1 cellular context compared by ENCODE assay signal in the genomic region with DNA sequence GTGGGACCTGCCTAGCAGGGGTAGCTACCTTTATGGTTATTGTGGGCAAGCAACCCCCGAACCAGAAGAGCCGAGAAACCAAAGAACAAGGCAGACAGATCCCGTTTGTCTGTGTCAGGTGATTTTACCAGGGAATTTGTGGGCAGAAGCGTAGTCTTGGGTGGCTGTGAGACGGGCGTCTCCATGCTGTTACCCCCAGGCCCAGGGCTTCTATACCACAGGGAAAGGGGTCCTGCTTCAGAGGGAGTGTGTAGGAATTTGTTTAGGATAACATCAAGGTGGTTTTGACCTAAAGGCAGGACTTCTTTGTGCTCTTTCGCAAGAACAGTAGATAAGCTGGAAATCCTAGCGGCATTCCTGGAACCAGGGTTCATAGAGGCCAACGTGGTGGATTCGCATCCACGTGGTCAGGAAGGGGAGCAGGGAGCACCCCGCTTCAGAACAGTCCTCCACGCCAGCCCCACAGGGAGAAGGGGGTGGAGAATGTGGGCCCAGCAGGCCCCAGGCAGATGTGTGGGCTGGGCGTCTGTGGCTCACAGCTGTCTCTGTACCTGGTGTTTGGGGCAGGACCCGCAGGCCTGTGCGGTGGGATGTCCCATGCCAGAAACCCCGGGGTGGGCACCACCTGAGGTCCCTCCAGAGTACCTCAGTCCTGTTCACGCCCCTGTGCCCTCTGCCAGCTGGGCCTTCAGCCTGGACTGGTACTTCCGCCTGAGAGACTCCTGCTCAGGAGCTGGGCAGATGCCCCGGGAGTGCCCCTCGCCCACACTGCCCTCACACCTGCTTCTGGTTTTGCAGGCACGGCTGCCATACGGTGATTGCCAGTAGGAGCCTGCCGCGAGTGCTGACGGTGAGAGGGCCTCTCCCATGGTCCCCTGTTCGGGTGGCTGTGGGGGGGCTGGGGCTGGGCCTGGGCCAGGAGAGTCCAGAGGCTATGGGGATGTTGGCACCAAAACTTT.
TF ChIP-seq lines count a peak whose summit lies in the region.

No MANE protein-coding gene starts in this region.

TF ChIP-seq in HepG2, 621 proteins besides CTCF, POLR2A, EP300 and RAD21 (continued from another document and continues in another):
- TF ChIP-seq, protein P1, sequence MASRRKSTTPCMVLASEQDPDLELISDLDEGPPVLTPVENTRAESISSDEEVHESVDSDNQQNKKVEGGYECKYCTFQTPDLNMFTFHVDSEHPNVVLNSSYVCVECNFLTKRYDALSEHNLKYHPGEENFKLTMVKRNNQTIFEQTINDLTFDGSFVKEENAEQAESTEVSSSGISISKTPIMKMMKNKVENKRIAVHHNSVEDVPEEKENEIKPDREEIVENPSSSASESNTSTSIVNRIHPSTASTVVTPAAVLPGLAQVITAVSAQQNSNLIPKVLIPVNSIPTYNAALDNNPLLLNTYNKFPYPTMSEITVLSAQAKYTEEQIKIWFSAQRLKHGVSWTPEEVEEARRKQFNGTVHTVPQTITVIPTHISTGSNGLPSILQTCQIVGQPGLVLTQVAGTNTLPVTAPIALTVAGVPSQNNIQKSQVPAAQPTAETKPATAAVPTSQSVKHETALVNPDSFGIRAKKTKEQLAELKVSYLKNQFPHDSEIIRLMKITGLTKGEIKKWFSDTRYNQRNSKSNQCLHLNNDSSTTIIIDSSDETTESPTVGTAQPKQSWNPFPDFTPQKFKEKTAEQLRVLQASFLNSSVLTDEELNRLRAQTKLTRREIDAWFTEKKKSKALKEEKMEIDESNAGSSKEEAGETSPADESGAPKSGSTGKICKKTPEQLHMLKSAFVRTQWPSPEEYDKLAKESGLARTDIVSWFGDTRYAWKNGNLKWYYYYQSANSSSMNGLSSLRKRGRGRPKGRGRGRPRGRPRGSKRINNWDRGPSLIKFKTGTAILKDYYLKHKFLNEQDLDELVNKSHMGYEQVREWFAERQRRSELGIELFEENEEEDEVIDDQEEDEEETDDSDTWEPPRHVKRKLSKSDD (CRISPR knock-in tag; IDR thresholded peaks at IDR 0.05; ENCODE audit: low read depth): peak; percentile 63; the same call in 1 of the 2 replicates
- TF ChIP-seq ZNF644 (CRISPR knock-in tag; IDR thresholded peaks at IDR 0.05; ENCODE audit: low read depth): peak; percentile 52; the same call in 1 of the 2 replicates
- TF ChIP-seq ZNF619 (CRISPR knock-in tag; IDR thresholded peaks at IDR 0.05): peak; percentile 84
- no peak for TF ChIP-seq ZNF367 (CRISPR knock-in tag; IDR thresholded peaks at IDR 0.05; ENCODE audit: borderline replicate concordance)
- TF ChIP-seq GATA4 (IDR thresholded peaks at IDR 0.05; ENCODE audit: borderline replicate concordance, low read depth): peak; percentile 89
- peak; percentile 84; the same call in 1 of the 2 replicates for TF ChIP-seq ZSCAN29 (CRISPR knock-in tag; conservative IDR thresholded peaks at IDR 0.05)
- TF ChIP-seq, protein P2, sequence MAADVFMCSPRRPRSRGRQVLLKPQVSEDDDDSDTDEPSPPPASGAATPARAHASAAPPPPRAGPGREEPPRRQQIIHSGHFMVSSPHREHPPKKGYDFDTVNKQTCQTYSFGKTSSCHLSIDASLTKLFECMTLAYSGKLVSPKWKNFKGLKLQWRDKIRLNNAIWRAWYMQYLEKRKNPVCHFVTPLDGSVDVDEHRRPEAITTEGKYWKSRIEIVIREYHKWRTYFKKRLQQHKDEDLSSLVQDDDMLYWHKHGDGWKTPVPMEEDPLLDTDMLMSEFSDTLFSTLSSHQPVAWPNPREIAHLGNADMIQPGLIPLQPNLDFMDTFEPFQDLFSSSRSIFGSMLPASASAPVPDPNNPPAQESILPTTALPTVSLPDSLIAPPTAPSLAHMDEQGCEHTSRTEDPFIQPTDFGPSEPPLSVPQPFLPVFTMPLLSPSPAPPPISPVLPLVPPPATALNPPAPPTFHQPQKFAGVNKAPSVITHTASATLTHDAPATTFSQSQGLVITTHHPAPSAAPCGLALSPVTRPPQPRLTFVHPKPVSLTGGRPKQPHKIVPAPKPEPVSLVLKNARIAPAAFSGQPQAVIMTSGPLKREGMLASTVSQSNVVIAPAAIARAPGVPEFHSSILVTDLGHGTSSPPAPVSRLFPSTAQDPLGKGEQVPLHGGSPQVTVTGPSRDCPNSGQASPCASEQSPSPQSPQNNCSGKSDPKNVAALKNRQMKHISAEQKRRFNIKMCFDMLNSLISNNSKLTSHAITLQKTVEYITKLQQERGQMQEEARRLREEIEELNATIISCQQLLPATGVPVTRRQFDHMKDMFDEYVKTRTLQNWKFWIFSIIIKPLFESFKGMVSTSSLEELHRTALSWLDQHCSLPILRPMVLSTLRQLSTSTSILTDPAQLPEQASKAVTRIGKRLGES (CRISPR knock-in tag; IDR thresholded peaks at IDR 0.05; ENCODE audit: borderline replicate concordance): no peak
- TF ChIP-seq, protein P3, sequence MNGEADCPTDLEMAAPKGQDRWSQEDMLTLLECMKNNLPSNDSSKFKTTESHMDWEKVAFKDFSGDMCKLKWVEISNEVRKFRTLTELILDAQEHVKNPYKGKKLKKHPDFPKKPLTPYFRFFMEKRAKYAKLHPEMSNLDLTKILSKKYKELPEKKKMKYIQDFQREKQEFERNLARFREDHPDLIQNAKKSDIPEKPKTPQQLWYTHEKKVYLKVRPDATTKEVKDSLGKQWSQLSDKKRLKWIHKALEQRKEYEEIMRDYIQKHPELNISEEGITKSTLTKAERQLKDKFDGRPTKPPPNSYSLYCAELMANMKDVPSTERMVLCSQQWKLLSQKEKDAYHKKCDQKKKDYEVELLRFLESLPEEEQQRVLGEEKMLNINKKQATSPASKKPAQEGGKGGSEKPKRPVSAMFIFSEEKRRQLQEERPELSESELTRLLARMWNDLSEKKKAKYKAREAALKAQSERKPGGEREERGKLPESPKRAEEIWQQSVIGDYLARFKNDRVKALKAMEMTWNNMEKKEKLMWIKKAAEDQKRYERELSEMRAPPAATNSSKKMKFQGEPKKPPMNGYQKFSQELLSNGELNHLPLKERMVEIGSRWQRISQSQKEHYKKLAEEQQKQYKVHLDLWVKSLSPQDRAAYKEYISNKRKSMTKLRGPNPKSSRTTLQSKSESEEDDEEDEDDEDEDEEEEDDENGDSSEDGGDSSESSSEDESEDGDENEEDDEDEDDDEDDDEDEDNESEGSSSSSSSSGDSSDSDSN (CRISPR knock-in tag; IDR thresholded peaks at IDR 0.05): peak; percentile 57
- TF ChIP-seq AKAP8 (CRISPR knock-in tag; IDR thresholded peaks at IDR 0.05): peak; percentile 84; the same call in 1 of the 2 replicates
- TF ChIP-seq ETV6 (CRISPR knock-in tag; conservative IDR thresholded peaks at IDR 0.05): peak; percentile 93
- TF ChIP-seq SPEN (CRISPR knock-in tag; IDR thresholded peaks at IDR 0.05; ENCODE audit: low read depth): peak; percentile 43; the same call in 1 of the 2 replicates
- TF ChIP-seq, protein P4, sequence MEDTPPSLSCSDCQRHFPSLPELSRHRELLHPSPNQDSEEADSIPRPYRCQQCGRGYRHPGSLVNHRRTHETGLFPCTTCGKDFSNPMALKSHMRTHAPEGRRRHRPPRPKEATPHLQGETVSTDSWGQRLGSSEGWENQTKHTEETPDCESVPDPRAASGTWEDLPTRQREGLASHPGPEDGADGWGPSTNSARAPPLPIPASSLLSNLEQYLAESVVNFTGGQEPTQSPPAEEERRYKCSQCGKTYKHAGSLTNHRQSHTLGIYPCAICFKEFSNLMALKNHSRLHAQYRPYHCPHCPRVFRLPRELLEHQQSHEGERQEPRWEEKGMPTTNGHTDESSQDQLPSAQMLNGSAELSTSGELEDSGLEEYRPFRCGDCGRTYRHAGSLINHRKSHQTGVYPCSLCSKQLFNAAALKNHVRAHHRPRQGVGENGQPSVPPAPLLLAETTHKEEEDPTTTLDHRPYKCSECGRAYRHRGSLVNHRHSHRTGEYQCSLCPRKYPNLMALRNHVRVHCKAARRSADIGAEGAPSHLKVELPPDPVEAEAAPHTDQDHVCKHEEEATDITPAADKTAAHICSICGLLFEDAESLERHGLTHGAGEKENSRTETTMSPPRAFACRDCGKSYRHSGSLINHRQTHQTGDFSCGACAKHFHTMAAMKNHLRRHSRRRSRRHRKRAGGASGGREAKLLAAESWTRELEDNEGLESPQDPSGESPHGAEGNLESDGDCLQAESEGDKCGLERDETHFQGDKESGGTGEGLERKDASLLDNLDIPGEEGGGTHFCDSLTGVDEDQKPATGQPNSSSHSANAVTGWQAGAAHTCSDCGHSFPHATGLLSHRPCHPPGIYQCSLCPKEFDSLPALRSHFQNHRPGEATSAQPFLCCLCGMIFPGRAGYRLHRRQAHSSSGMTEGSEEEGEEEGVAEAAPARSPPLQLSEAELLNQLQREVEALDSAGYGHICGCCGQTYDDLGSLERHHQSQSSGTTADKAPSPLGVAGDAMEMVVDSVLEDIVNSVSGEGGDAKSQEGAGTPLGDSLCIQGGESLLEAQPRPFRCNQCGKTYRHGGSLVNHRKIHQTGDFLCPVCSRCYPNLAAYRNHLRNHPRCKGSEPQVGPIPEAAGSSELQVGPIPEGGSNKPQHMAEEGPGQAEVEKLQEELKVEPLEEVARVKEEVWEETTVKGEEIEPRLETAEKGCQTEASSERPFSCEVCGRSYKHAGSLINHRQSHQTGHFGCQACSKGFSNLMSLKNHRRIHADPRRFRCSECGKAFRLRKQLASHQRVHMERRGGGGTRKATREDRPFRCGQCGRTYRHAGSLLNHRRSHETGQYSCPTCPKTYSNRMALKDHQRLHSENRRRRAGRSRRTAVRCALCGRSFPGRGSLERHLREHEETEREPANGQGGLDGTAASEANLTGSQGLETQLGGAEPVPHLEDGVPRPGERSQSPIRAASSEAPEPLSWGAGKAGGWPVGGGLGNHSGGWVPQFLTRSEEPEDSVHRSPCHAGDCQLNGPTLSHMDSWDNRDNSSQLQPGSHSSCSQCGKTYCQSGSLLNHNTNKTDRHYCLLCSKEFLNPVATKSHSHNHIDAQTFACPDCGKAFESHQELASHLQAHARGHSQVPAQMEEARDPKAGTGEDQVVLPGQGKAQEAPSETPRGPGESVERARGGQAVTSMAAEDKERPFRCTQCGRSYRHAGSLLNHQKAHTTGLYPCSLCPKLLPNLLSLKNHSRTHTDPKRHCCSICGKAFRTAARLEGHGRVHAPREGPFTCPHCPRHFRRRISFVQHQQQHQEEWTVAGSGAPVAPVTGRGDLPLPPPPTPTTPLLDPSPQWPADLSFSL (CRISPR knock-in tag; IDR thresholded peaks at IDR 0.05): no peak
- TF ChIP-seq PPARG (CRISPR knock-in tag; conservative IDR thresholded peaks at IDR 0.05): peak; percentile 75
- peak; percentile 90 for TF ChIP-seq ZSCAN9 (CRISPR knock-in tag; IDR thresholded peaks at IDR 0.05; ENCODE audit: borderline replicate concordance)
- TF ChIP-seq CBX5 (CRISPR knock-in tag; IDR thresholded peaks at IDR 0.05; ENCODE audit: borderline replicate concordance): peak; percentile 89; the same call in 1 of the 2 replicates
- TF ChIP-seq, protein P5, sequence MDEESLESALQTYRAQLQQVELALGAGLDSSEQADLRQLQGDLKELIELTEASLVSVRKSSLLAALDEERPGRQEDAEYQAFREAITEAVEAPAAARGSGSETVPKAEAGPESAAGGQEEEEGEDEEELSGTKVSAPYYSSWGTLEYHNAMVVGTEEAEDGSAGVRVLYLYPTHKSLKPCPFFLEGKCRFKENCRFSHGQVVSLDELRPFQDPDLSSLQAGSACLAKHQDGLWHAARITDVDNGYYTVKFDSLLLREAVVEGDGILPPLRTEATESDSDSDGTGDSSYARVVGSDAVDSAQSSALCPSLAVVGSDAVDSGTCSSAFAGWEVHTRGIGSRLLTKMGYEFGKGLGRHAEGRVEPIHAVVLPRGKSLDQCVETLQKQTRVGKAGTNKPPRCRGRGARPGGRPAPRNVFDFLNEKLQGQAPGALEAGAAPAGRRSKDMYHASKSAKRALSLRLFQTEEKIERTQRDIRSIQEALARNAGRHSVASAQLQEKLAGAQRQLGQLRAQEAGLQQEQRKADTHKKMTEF (CRISPR knock-in tag; IDR thresholded peaks at IDR 0.05): peak; percentile 94
- TF ChIP-seq, protein P6, sequence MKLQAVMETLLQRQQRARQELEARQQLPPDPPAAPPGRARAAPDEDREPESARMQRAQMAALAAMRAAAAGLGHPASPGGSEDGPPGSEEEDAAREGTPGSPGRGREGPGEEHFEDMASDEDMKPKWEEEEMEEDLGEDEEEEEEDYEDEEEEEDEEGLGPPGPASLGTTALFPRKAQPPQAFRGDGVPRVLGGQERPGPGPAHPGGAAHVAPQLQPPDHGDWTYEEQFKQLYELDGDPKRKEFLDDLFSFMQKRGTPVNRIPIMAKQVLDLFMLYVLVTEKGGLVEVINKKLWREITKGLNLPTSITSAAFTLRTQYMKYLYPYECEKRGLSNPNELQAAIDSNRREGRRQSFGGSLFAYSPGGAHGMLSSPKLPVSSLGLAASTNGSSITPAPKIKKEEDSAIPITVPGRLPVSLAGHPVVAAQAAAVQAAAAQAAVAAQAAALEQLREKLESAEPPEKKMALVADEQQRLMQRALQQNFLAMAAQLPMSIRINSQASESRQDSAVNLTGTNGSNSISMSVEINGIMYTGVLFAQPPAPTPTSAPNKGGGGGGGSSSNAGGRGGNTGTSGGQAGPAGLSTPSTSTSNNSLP (IDR thresholded peaks at IDR 0.05; ENCODE audit: low read depth, low read length): no peak
- TF ChIP-seq THAP11 (CRISPR knock-in tag; IDR thresholded peaks at IDR 0.05): peak; percentile 82
- TF ChIP-seq, protein P7, sequence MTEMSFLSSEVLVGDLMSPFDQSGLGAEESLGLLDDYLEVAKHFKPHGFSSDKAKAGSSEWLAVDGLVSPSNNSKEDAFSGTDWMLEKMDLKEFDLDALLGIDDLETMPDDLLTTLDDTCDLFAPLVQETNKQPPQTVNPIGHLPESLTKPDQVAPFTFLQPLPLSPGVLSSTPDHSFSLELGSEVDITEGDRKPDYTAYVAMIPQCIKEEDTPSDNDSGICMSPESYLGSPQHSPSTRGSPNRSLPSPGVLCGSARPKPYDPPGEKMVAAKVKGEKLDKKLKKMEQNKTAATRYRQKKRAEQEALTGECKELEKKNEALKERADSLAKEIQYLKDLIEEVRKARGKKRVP (CRISPR knock-in tag; IDR thresholded peaks at IDR 0.05): peak in 1 of 2 experiments; percentile 69; a peak in 1 of 4 replicates
- peak; percentile 95 for TF ChIP-seq HDAC1 (CRISPR knock-in tag; IDR thresholded peaks at IDR 0.05)
- TF ChIP-seq CREM (IDR thresholded peaks at IDR 0.05): peak; percentile 71; the same call in 1 of the 2 replicates
- no peak for TF ChIP-seq CREM (CRISPR knock-in tag; IDR thresholded peaks at IDR 0.05)
- TF ChIP-seq CCDC6 (CRISPR knock-in tag; IDR thresholded peaks at IDR 0.05): peak; percentile 63; the same call in 1 of the 2 replicates
- TF ChIP-seq ZMYM2 (CRISPR knock-in tag; IDR thresholded peaks at IDR 0.05): peak; percentile 66; the same call in 1 of the 2 replicates
- TF ChIP-seq SP4 (CRISPR knock-in tag; IDR thresholded peaks at IDR 0.05): peak; percentile 55; the same call in 1 of the 2 replicates
- peak; percentile 73; the same call in 1 of the 2 replicates for TF ChIP-seq HIVEP1 (CRISPR knock-in tag; IDR thresholded peaks at IDR 0.05)
- peak; percentile 79 for TF ChIP-seq ZFX (CRISPR knock-in tag; IDR thresholded peaks at IDR 0.05; ENCODE audit: low read depth)
- peak; percentile 76; the same call in 1 of the 2 replicates for TF ChIP-seq ZNF614 (CRISPR knock-in tag; IDR thresholded peaks at IDR 0.05; ENCODE audit: borderline replicate concordance)
- no peak for TF ChIP-seq ATAD3A (CRISPR knock-in tag; IDR thresholded peaks at IDR 0.05)
- TF ChIP-seq NRL (CRISPR knock-in tag; IDR thresholded peaks at IDR 0.05; ENCODE audit: borderline replicate concordance): peak; percentile 3; the same call in 1 of the 2 replicates
- TF ChIP-seq ZNF10 (CRISPR knock-in tag; IDR thresholded peaks at IDR 0.05; ENCODE audit: borderline replicate concordance, low read depth): no peak
